ENCODE assay signal across 1 cellular context in the genomic region with DNA sequence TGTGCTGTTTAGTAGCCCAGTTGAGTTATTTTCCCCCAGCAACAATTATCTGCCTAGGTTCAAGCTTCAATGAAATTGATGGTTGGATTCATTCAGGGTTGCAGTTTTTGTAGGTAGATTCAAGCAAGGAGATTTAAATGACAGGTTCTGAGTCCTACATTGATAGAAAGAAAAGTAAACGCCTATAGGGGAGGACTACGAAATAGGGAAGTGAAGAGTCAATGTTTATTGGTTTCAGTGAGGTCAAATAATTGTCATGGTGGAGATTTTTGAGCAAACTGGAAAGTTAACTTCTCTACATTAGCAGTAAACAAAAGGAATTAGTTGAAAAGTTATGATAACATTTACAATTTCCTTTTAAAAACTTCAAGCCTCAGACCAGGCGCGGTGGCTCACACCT.
TF ChIP-seq lines count a peak whose summit lies in the region.

No MANE protein-coding gene starts in this region.

TF ChIP-seq in GM12891, 5 proteins besides CTCF, POLR2A, EP300 and RAD21 (continued from another document):
- TF ChIP-seq POLR2AphosphoS5 (IDR thresholded peaks at IDR 0.05; ENCODE audit: low read depth, low read length): no peak
